ENCODE assay signal across 1 cellular context in genomic region chr2:113390133-113390849, GRCh38.
A peak's percentile ranks its signal among the peaks of the same experiment; 100 is the strongest.
TF ChIP-seq lines count a peak whose summit lies in the region.

No MANE protein-coding gene starts in this region.

TF ChIP-seq in IMR-90, 13 proteins besides CTCF, POLR2A, EP300 and RAD21:
- TF ChIP-seq, protein P1, sequence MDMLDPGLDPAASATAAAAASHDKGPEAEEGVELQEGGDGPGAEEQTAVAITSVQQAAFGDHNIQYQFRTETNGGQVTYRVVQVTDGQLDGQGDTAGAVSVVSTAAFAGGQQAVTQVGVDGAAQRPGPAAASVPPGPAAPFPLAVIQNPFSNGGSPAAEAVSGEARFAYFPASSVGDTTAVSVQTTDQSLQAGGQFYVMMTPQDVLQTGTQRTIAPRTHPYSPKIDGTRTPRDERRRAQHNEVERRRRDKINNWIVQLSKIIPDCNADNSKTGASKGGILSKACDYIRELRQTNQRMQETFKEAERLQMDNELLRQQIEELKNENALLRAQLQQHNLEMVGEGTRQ (IDR thresholded peaks at IDR 0.05; ENCODE audit: low read depth, low read length), result no peak
- TF ChIP-seq MAFK (IDR thresholded peaks at IDR 0.05; ENCODE audit: low read depth, low read length), result no peak
- no peak for TF ChIP-seq RFX5 (IDR thresholded peaks at IDR 0.05; ENCODE audit: low read depth, low read length)
- TF ChIP-seq, protein P2, sequence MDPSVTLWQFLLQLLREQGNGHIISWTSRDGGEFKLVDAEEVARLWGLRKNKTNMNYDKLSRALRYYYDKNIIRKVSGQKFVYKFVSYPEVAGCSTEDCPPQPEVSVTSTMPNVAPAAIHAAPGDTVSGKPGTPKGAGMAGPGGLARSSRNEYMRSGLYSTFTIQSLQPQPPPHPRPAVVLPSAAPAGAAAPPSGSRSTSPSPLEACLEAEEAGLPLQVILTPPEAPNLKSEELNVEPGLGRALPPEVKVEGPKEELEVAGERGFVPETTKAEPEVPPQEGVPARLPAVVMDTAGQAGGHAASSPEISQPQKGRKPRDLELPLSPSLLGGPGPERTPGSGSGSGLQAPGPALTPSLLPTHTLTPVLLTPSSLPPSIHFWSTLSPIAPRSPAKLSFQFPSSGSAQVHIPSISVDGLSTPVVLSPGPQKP (IDR thresholded peaks at IDR 0.05; ENCODE audit: borderline replicate concordance, low read depth, low read length), result no peak
- peak; percentile 58; the same call in 1 of the 2 replicates for TF ChIP-seq NFE2L2 (IDR thresholded peaks at IDR 0.05; ENCODE audit: low read depth, low read length)
- TF ChIP-seq CEBPB (IDR thresholded peaks at IDR 0.05; ENCODE audit: low read depth, low read length), result no peak
- TF ChIP-seq BHLHE40 (IDR thresholded peaks at IDR 0.05; ENCODE audit: low read depth, low read length), result no peak
- TF ChIP-seq RCOR1 (IDR thresholded peaks at IDR 0.05; ENCODE audit: insufficient replicate concordance, low read length), result no peak
- no peak for TF ChIP-seq MXI1 (IDR thresholded peaks at IDR 0.05; ENCODE audit: borderline replicate concordance, low read depth, low read length)
- TF ChIP-seq CHD1 (IDR thresholded peaks at IDR 0.05; ENCODE audit: low read depth, low read length), result no peak
- TF ChIP-seq FOS (IDR thresholded peaks at IDR 0.05; ENCODE audit: low read depth, low read length), result no peak
- TF ChIP-seq SMC3 (IDR thresholded peaks at IDR 0.05; ENCODE audit: low read depth, low read length), result peak; percentile 69
- no peak for TF ChIP-seq MAZ (IDR thresholded peaks at IDR 0.05; ENCODE audit: borderline replicate concordance, low read depth, low read length)
TF ChIP-seq in IMR-90: peak in this region for 2.
